Comparison of ENCODE assay signal across 1 cellular context in genomic region chr3:76664816-76665215, GRCh38.
TF ChIP-seq lines count a peak whose summit lies in the region.

No MANE protein-coding gene starts in this region.

TF ChIP-seq in H1, 55 proteins besides CTCF, POLR2A, EP300 and RAD21:
- TF ChIP-seq FOSL1 (IDR thresholded peaks at IDR 0.05; ENCODE audit: insufficient read depth, low read depth, low read length), result no peak
- no peak for TF ChIP-seq JUND (IDR thresholded peaks at IDR 0.05; ENCODE audit: low read length)
- no peak for TF ChIP-seq JUN (IDR thresholded peaks at IDR 0.05; ENCODE audit: low read depth, low read length)
- no peak for TF ChIP-seq KDM4A (IDR thresholded peaks at IDR 0.05; ENCODE audit: low read depth, low read length, severe bottlenecking)
- no peak for TF ChIP-seq SIN3A (conservative IDR thresholded peaks at IDR 0.05 in 1 of 2, IDR thresholded peaks at IDR 0.05 in 1 of 2; ENCODE audit: low read depth in 1 of 2, low read length in 2 of 2)
